9 cellular contexts compared by ENCODE assay signal in genomic region chr2:239293450-239294430, GRCh38.
DNase-seq lines count a peak whose midpoint lies in the region; ATAC-seq and FAIRE-seq lines count a peak whose summit lies in the region.
"Had no signal": no experiment of that assay in that cellular context is flagged by ENCODE, and none has a peak within 500 bp of the region (broad histone marks: within the 10 kb centered on the region; RNA-seq: fewer than 3 reads in every experiment).

No MANE protein-coding gene starts in this region.

- FAIRE-seq in RCC 7860 (lab: Jason Lieb, UNC), result no peak
- no peak for FAIRE-seq in frontal cortex (lab: Jason Lieb, UNC)
- FAIRE-seq: endometrium had no signal

- no peaks in the 10 kb centered on the region for H3K9me3 Mint-ChIP-seq in central memory CD8-positive, alpha-beta T cell

- peak overlapping the region; percentile 92 for H3K27ac Mint-ChIP-seq in central memory CD8-positive, alpha-beta T cell (ENCODE audit: low read depth)

- DNase-seq in RCC 7860 (ENCODE audit: low spot score) (peak; percentile 18), NOMO-1 (lab: John Stamatoyannopoulos, UW; ENCODE audit: unreplicated experiment in 2 of 2) (no peak), NCI-H1417 (lab: John Stamatoyannopoulos, UW) (no peak), SIG-M5 (lab: John Stamatoyannopoulos, UW) (no peak), frontal cortex (ENCODE audit: low spot score in 2 of 2) (no peak)
- no peak for DNase-seq in central memory CD8-positive, alpha-beta T cell (ENCODE audit: low spot score in 2 of 2)
- peak; percentile 77 for DNase-seq in stimulated activated CD4-positive, alpha-beta T cell treated with anti-CD3 and anti-CD28 coated beads, Interleukin-15, amount 100 ng/mL, for 24 hours

- peak; percentile 54 for ATAC-seq in GM19467 (IDR thresholded peaks at IDR 0.05; ENCODE audit: unreplicated experiment)
- peak; percentile 16 for ATAC-seq in central memory CD8-positive, alpha-beta T cell (replicated peaks; ENCODE audit: extremely low read depth, poor library complexity, severe bottlenecking)

- peaks cover 15% of the 10 kb centered on the region for H3K36me3 Mint-ChIP-seq in central memory CD8-positive, alpha-beta T cell (ENCODE audit: insufficient read depth)

- peak overlapping the region; percentile 74 for H3K4me3 Mint-ChIP-seq in central memory CD8-positive, alpha-beta T cell

- H3K27me3 Mint-ChIP-seq in central memory CD8-positive, alpha-beta T cell, result no peaks in the 10 kb centered on the region

- peaks cover 54% of the 10 kb centered on the region for H3K4me1 Mint-ChIP-seq in central memory CD8-positive, alpha-beta T cell

Comparison
In these comparisons a context has a peak if more than half of its experiments do, and no peak if none do; other contexts are left out.
1. DNase-seq: peak in RCC 7860 (single experiment) and stimulated activated CD4-positive, alpha-beta T cell treated with anti-CD3 and anti-CD28 coated beads, Interleukin-15, amount 100 ng/mL, for 24 hours (single experiment); none in central memory CD8-positive, alpha-beta T cell (0 of 2), NOMO-1 (0 of 2), NCI-H1417 (0 of 3), SIG-M5 (single experiment) and frontal cortex (0 of 2).